Comparison of ENCODE assay signal across 35 cellular contexts in the genomic region with DNA sequence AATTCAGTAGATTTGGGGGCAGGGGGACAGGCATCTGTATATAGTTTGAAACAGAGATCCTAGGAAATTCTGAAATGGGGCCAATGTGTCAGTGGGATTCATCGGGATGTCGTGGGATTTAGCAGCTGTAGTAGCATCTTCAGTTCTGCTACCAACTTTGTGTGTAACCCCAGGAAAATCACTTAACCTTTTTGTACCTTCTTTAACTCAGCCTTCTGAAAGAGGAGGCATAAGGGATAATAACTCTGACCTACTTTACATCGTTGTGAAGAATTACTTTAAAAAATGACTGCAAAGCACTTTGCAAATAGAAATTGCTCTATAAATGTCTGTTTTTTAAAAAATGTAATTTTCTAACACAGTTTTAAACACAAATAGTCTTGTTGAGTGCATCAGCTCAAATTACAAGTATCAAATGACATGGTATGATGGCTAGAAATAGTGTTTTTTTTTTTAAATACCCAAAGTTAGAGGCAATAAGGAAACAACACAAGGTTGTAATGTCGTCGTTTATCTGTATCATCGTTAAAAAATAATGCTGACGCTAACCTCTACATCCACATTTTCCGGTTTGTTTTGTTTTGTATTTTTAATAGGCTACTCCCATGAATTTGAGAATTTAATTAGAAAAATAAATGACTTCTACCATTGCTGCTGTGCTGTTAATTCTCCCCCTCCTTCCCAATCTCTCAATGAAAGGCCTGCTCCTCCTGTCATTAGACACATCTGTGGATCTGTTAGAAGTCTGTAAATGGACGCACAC.
"Had no signal": no experiment of that assay in that cellular context is flagged by ENCODE, and none has a peak within 500 bp of the region (broad histone marks: within the 10 kb centered on the region; RNA-seq: fewer than 3 reads in every experiment).

No MANE protein-coding gene starts in this region.

- H3K36me3 Mint-ChIP-seq: activated CD4-positive, alpha-beta memory T cell treated with anti-CD3 and anti-CD28 coated beads for 36 hours; activated naive CD8-positive, alpha-beta T cell treated with anti-CD3 and anti-CD28 coated beads for 36 hours; stimulated activated effector memory CD8-positive, alpha-beta T cell treated with anti-CD3 and anti-CD28 coated beads, Interleukin-12 subunit alpha, Interleukin-12 subunit beta, amount 100 ng/mL, for 72 hours had no signal

- H3K9me3 ChIP-seq: adrenal gland, gastroesophageal sphincter, mucosa of descending colon, ovary, prostate gland, sigmoid colon, tibial artery, upper lobe of right lung had no signal

- H3K4me3 ChIP-seq: adrenal gland, coronary artery, dorsolateral prefrontal cortex, gastroesophageal sphincter, mucosa of descending colon, ovary, prostate gland, sigmoid colon, tibial artery, upper lobe of right lung had no signal

- H3K4me1 Mint-ChIP-seq: stimulated activated effector memory CD8-positive, alpha-beta T cell treated with anti-CD3 and anti-CD28 coated beads, Interleukin-12 subunit alpha, Interleukin-12 subunit beta, amount 100 ng/mL, for 72 hours had no signal

- FAIRE-seq: keratinocyte, small intestine, TTC549 had no signal

- H3K9me3 Mint-ChIP-seq: activated CD4-positive, alpha-beta memory T cell treated with anti-CD3 and anti-CD28 coated beads for 36 hours; activated CD4-positive, alpha-beta T cell treated with anti-CD3 and anti-CD28 coated beads, Interleukin-2, amount 10 ng/mL, durations not matched to agents 24 days and 14 days; activated naive CD4-positive, alpha-beta T cell treated with anti-CD3 and anti-CD28 coated beads for 36 hours; activated T-helper 1 cell treated with anti-CD3 and anti-CD28 coated beads, Interleukin-12 subunit alpha, Interleukin-12 subunit beta, Interleukin-2, Interleukin-4 antibody, amounts not matched to agents 30 ng/mL and 10 ng/mL and 1 ng/mL, durations not matched to agents 14 hours and 24 hours and 36 hours; nephron; stimulated activated naive CD8-positive, alpha-beta T cell treated with anti-CD3 and anti-CD28 coated beads, Interleukin-15, Interleukin-2, amounts not matched to agents 100 ng/mL and 50 ng/mL, for 24 hours had no signal

- H3K36me3 ChIP-seq: adrenal gland, brain microvascular endothelial cell, gastroesophageal sphincter, ovary, prostate gland, sigmoid colon, tibial artery, upper lobe of right lung had no signal

- H3K27me3 ChIP-seq: adrenal gland, brain microvascular endothelial cell, dorsolateral prefrontal cortex, gastroesophageal sphincter, ovary, sigmoid colon, tibial artery, upper lobe of right lung had no signal

- H3K27me3 Mint-ChIP-seq: activated CD4-positive, alpha-beta memory T cell treated with anti-CD3 and anti-CD28 coated beads for 36 hours; activated CD4-positive, alpha-beta T cell treated with anti-CD3 and anti-CD28 coated beads, Interleukin-2, amount 10 ng/mL, durations not matched to agents 24 days and 14 days; activated naive CD8-positive, alpha-beta T cell treated with anti-CD3 and anti-CD28 coated beads for 36 hours had no signal

- H3K27ac Mint-ChIP-seq: activated CD4-positive, alpha-beta memory T cell treated with anti-CD3 and anti-CD28 coated beads for 36 hours; activated CD4-positive, alpha-beta T cell treated with anti-CD3 and anti-CD28 coated beads, Interleukin-2, amount 10 ng/mL, durations not matched to agents 24 days and 14 days; activated naive CD4-positive, alpha-beta T cell treated with anti-CD3 and anti-CD28 coated beads for 36 hours; activated naive CD8-positive, alpha-beta T cell treated with anti-CD3 and anti-CD28 coated beads for 36 hours; activated T-helper 1 cell treated with anti-CD3 and anti-CD28 coated beads, Interleukin-12 subunit alpha, Interleukin-12 subunit beta, Interleukin-2, Interleukin-4 antibody, amounts not matched to agents 30 ng/mL and 10 ng/mL and 1 ng/mL, durations not matched to agents 14 hours and 24 hours and 36 hours; stimulated activated effector memory CD8-positive, alpha-beta T cell treated with anti-CD3 and anti-CD28 coated beads, Interleukin-12 subunit alpha, Interleukin-12 subunit beta, amount 100 ng/mL, for 72 hours; stimulated activated naive CD8-positive, alpha-beta T cell treated with anti-CD3 and anti-CD28 coated beads, Interleukin-15, Interleukin-2, amounts not matched to agents 100 ng/mL and 50 ng/mL, for 24 hours had no signal

- H3K4me1 ChIP-seq: prostate gland had no signal

- DNase-seq: activated CD4-positive, alpha-beta memory T cell treated with anti-CD3 and anti-CD28 coated beads for 36 hours; activated CD4-positive, alpha-beta T cell treated with anti-CD3 and anti-CD28 coated beads, Interleukin-2, amount 10 ng/mL, durations not matched to agents 24 days and 14 days; activated CD8-positive, alpha-beta memory T cell treated with anti-CD3 and anti-CD28 coated beads, Interleukin-2, amount 50 U/mL, for 4 hours; activated effector memory CD4-positive, alpha-beta T cell treated with anti-CD3 and anti-CD28 coated beads, Interleukin-2, amount 50 U/mL, for 16 hours; activated naive CD4-positive, alpha-beta T cell treated with anti-CD3 and anti-CD28 coated beads for 36 hours; activated naive CD8-positive, alpha-beta T cell treated with anti-CD3 and anti-CD28 coated beads for 36 hours; activated T-cell treated with anti-CD3 and anti-CD28 coated beads, Interleukin-2, amount 50 U/mL, for 1 hour; adrenal gland; aorta; brain microvascular endothelial cell; dorsolateral prefrontal cortex; effector memory CD4-positive, alpha-beta T cell; head of caudate nucleus; hippocampal formation; left cardiac atrium; left ventricle myocardium superior; mucosa of descending colon; ovary; retina; sigmoid colon; small intestine; stimulated activated CD4-positive, alpha-beta T cell treated with anti-CD3 and anti-CD28 coated beads, Interleukin-4, amount 100 ng/mL, for 24 hours; tibial artery; upper lobe of right lung had no signal

- ATAC-seq: activated CD4-positive, CD25-positive, alpha-beta regulatory T cell treated with anti-CD3 and anti-CD28 coated beads, Interleukin-2, amount 50 U/mL, for 24 hours; gastroesophageal sphincter; left cardiac atrium; left ventricle myocardium superior; mucosa of descending colon; stimulated activated effector memory CD8-positive, alpha-beta T cell treated with anti-CD3 and anti-CD28 coated beads, Interleukin-12 subunit alpha, Interleukin-12 subunit beta, amount 100 ng/mL, for 72 hours; upper lobe of right lung had no signal

- H3K4me3 Mint-ChIP-seq: activated CD4-positive, alpha-beta memory T cell treated with anti-CD3 and anti-CD28 coated beads for 36 hours; activated CD4-positive, alpha-beta T cell treated with anti-CD3 and anti-CD28 coated beads, Interleukin-2, amount 10 ng/mL, durations not matched to agents 24 days and 14 days; activated naive CD4-positive, alpha-beta T cell treated with anti-CD3 and anti-CD28 coated beads for 36 hours; activated naive CD8-positive, alpha-beta T cell treated with anti-CD3 and anti-CD28 coated beads for 36 hours; activated T-helper 1 cell treated with anti-CD3 and anti-CD28 coated beads, Interleukin-12 subunit alpha, Interleukin-12 subunit beta, Interleukin-2, Interleukin-4 antibody, amounts not matched to agents 30 ng/mL and 10 ng/mL and 1 ng/mL, durations not matched to agents 14 hours and 24 hours and 36 hours; nephron; stimulated activated effector memory CD8-positive, alpha-beta T cell treated with anti-CD3 and anti-CD28 coated beads, Interleukin-12 subunit alpha, Interleukin-12 subunit beta, amount 100 ng/mL, for 72 hours; stimulated activated naive CD8-positive, alpha-beta T cell treated with anti-CD3 and anti-CD28 coated beads, Interleukin-15, Interleukin-2, amounts not matched to agents 100 ng/mL and 50 ng/mL, for 24 hours had no signal

- H3K27ac ChIP-seq: adrenal gland, brain microvascular endothelial cell, coronary artery, dorsolateral prefrontal cortex, gastroesophageal sphincter, ovary, prostate gland, sigmoid colon, tibial artery, upper lobe of right lung, VCaP had no signal
